10 cellular contexts compared by ENCODE assay signal in the genomic region with DNA sequence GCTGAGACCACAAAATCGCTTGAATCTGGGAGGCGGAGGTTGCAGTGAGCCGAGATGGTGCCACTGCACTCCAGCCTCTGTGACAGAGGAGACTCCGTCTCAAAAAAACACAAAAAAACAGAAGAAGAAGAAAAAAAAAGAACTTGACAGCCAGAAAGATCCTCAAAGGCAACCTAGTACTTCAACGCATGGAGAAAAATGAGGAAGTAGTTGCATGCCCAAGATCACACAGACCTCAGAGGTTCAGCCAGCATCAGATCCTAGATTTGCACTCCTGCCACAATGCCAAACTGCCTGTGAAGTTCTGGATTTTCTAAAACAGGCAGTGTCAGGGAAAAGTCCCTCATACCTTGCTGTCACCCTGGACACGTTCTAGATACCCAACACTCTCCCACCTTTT. TPM values are rescaled to one million over a fixed set of nuclear protein-coding genes. Genes with fewer than 3 reads are reported as not detected.
DNase-seq lines count a peak whose midpoint lies in the region; ATAC-seq, FAIRE-seq and TF ChIP-seq lines count a peak whose summit lies in the region.
"Had no signal": no experiment of that assay in that cellular context is flagged by ENCODE, and none has a peak within 500 bp of the region (broad histone marks: within the 10 kb centered on the region; RNA-seq: fewer than 3 reads in every experiment).

No MANE protein-coding gene starts in this region.

- 0 out of 2 replicates have a peak overlapping the region, but pooled peaks have one; percentile 83 for H3K9ac ChIP-seq in GM23248

- intact Hi-C loops in upper lobe of right lung (cut with DNase I): no loop called here

- peak overlapping the region; percentile 92 for H3K4me2 ChIP-seq in GM23248 (ENCODE audit: unreplicated experiment)

- no peak for FAIRE-seq in RCC 7860 (lab: Jason Lieb, UNC)

- in situ Hi-C loops in GM23248 (cut with MboI): loop anchor here (25.0 kb wide), 1 partner anchor 350 kb away; a partner anchor contains a TSS

- DNase-seq in AG04450 (ENCODE audit: low read depth, low spot score) (no peak), GM23248 (no peak), SKM-1 treated with dmso at 0.1 percent for 144 hours (lab: John Stamatoyannopoulos, UW; ENCODE audit: unreplicated experiment) (peak; percentile 82), globus pallidus (ENCODE audit: low spot score) (peak; percentile 19), RCC 7860 (ENCODE audit: low spot score) (no peak), upper lobe of right lung (no peak)
- DNase-seq: DMS79 treated with DMSO at 0.1 percent for 48 hours had no signal

- CTCF ChIA-PET in AG04450 (lab: Charles Lee): interaction anchor here (1.7 kb wide), 1 partner anchor 146 kb away, joined by 4 read pairs; no protein-coding TSS in a partner anchor

- H3K4me3 ChIP-seq in AG04450 (ENCODE audit: low read depth, low read length): peak overlapping the region; percentile 10; the same call in 1 of the 2 replicates
- H3K4me3 ChIP-seq in GM23248: peak overlapping the region; percentile 86; the same call in 1 of the 2 replicates
- H3K4me3 ChIP-seq in upper lobe of right lung: no peak overlapping the region

- POLR2A ChIA-PET in AG04450 (lab: Yijun Ruan, JAX): no interaction called here

- no peak overlapping the region for H3K27ac ChIP-seq in AG04450 (ENCODE audit: low read depth, low read length)
- H3K27ac ChIP-seq in GM23248: no peak overlapping the region
- no peak overlapping the region for H3K27ac ChIP-seq in upper lobe of right lung

- peaks cover 83% of the 10 kb centered on the region for H3K79me2 ChIP-seq in GM23248 (ENCODE audit: insufficient read depth)

- H2AFZ ChIP-seq in GM23248: no peak overlapping the region

- TF ChIP-seq CTCF in AG04450 (IDR thresholded peaks at IDR 0.05; ENCODE audit: low read depth, low read length): no peak
- no peak for TF ChIP-seq CTCF in upper lobe of right lung (IDR thresholded peaks at IDR 0.05)

- peaks cover 12% of the 10 kb centered on the region for H3F3A ChIP-seq in GM23248 (ENCODE audit: insufficient read depth)

- no peak for ATAC-seq in GM19455 (IDR thresholded peaks at IDR 0.05; ENCODE audit: unreplicated experiment)
- ATAC-seq in HG03460 (IDR thresholded peaks at IDR 0.05; ENCODE audit: unreplicated experiment): no peak
- ATAC-seq in upper lobe of right lung: no peak
- ATAC-seq: gastroesophageal sphincter had no signal

- H3K9me2 ChIP-seq in GM23248 (ENCODE audit: insufficient read depth): no peaks in the 10 kb centered on the region

- no peaks in the 10 kb centered on the region for H3K27me3 ChIP-seq in AG04450 (ENCODE audit: control insufficient read depth, insufficient read depth, low read length)
- no peaks in the 10 kb centered on the region for H3K27me3 ChIP-seq in GM23248 (replicated peaks; ENCODE audit: insufficient read depth)
- H3K27me3 ChIP-seq in upper lobe of right lung: no peaks in the 10 kb centered on the region
- H3K27me3 ChIP-seq: gastroesophageal sphincter had no signal

- no peaks in the 10 kb centered on the region; the same call in 1 of the 2 replicates for H3K9me3 ChIP-seq in AG04450 (ENCODE audit: control insufficient read depth, insufficient read depth, low read length)
- no peaks in the 10 kb centered on the region for H3K9me3 ChIP-seq in GM23248 (ENCODE audit: low read depth)
- no peaks in the 10 kb centered on the region for H3K9me3 ChIP-seq in upper lobe of right lung
- H3K9me3 ChIP-seq: gastroesophageal sphincter had no signal

- 0 out of 2 replicates have a peak, but pooled peaks cover 4% of the 10 kb centered on the region for H4K20me1 ChIP-seq in GM23248 (ENCODE audit: insufficient read depth)

- no peaks in the 10 kb centered on the region for H3K36me3 ChIP-seq in GM23248 (ENCODE audit: low read depth)
- H3K36me3 ChIP-seq in upper lobe of right lung: no peaks in the 10 kb centered on the region
- H3K36me3 ChIP-seq: gastroesophageal sphincter had no signal

- peaks cover 26% of the 10 kb centered on the region for H3K4me1 ChIP-seq in GM23248 (ENCODE audit: insufficient read depth)
- H3K4me1 ChIP-seq in upper lobe of right lung: peaks cover 31% of the 10 kb centered on the region

- 83 to 86% methylated on average over 6 of the region's 6 CpGs for WGBS in GM23248 (ENCODE audit: low coverage in 1 of 2, low lambda C conversion rate in 2 of 2, missing lambda C conversion rate in 2 of 2), 2 experiments

RNA-seq across cellular contexts. Expression of a gene that starts 1.5 kb away (rescaled TPM):
- polyA plus RNA-seq in AG04450 (2011; rRNA removed) (16.6 and 16.9 TPM in 2 replicates), GM23248 (2016; fragmentation: Nextera tagmentation; extraction: Ambion mirVana) (21.9 and 22.3 TPM in 2 replicates)
- 14.7 and 22.3 TPM in 2 replicates for polyA minus RNA-seq in AG04450 (2011; rRNA and poly(A)+ RNA removed)
- 17.0 and 37.6 TPM in 2 replicates for total RNA-seq in GM23248 (2014; rRNA removed; shearing (Covaris generic))
- total RNA-seq in upper lobe of right lung: 26.3 TPM

RNA-seq across cellular contexts. Expression of a gene that starts 1.7 kb away (rescaled TPM):
- polyA plus RNA-seq in AG04450 (2011; rRNA removed) (6.9 and 7.6 TPM in 2 replicates), GM23248 (2016; fragmentation: Nextera tagmentation; extraction: Ambion mirVana) (7.2 and 7.3 TPM in 2 replicates)
- polyA minus RNA-seq in AG04450 (2011; rRNA and poly(A)+ RNA removed): 13.8 and 14.8 TPM in 2 replicates
- total RNA-seq in GM23248 (2014; rRNA removed; shearing (Covaris generic)): 8.0 and 10.2 TPM in 2 replicates
- 11.6 TPM for total RNA-seq in upper lobe of right lung

RNA-seq across cellular contexts. Expression of a gene that starts 50.3 kb away (rescaled TPM):
- polyA plus RNA-seq in AG04450 (2011; rRNA removed) (31.5 and 36.0 TPM in 2 replicates), GM23248 (2016; fragmentation: Nextera tagmentation; extraction: Ambion mirVana) (34.6 and 36.7 TPM in 2 replicates)
- 42.5 and 44.7 TPM in 2 replicates for polyA minus RNA-seq in AG04450 (2011; rRNA and poly(A)+ RNA removed)
- 51.0 and 53.4 TPM in 2 replicates for total RNA-seq in GM23248 (2014; rRNA removed; shearing (Covaris generic))
- 35.1 TPM for total RNA-seq in upper lobe of right lung

Comparison
In these comparisons a context has a peak if more than half of its experiments do, and no peak if none do; other contexts are left out.
1. DNase-seq: peak in SKM-1 treated with dmso at 0.1 percent for 144 hours (single experiment) and globus pallidus (single experiment); none in AG04450 (single experiment), GM23248 (single experiment), RCC 7860 (single experiment) and upper lobe of right lung (single experiment).